In the genomic region with DNA sequence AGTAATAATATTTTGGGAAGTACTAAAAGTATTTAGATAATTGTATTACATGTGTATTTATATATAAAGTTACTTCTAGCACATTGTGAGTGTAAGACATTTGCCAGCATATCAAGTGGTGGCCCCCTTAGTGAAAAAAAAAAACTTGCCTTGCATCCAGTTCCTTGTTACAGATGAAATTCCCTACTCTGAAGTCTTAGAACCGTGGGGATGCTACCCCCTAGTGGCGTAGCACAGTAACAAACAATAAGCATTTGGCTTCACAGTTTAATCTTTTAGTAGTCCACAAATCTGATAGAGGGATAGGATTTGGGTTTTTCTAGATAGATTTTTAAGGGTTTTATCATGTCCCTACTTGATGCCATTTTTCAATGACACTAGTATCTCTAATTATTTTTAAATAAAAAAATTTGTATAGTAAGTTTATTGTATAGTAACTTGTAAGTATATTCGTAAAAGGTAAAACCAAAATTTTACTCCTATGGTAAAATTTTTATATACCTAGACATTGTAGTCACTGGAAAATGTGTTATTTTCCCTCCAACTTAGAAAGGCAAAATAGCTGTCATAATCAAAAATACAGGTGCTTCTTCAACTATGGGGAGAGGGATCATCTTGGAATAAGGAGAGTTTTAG, we compare ENCODE assay signal across 8 cellular contexts. TPM values are rescaled to one million over a fixed set of nuclear protein-coding genes. Genes with fewer than 3 reads are reported as not detected.
DNase-seq lines count a peak whose midpoint lies in the region; TF ChIP-seq lines count a peak whose summit lies in the region.

No MANE protein-coding gene starts in this region.

- POLR2A ChIA-PET in CD8-positive, alpha-beta memory T cell (lab: Charles Lee) = no interaction called here

- TF ChIP-seq POLR2A in esophagus squamous epithelium (IDR thresholded peaks at IDR 0.05) (no peak), suprapubic skin (IDR thresholded peaks at IDR 0.05) (no peak)

- no peak overlapping the region for H3K27ac ChIP-seq in CD8-positive, alpha-beta memory T cell (ENCODE audit: low read depth, low read length)
- H3K27ac ChIP-seq in esophagus squamous epithelium (no peak overlapping the region), suprapubic skin (no peak overlapping the region)

- no peaks in the 10 kb centered on the region for H3K9me3 Mint-ChIP-seq in CD8-positive, alpha-beta memory T cell
- H3K9me3 Mint-ChIP-seq in nephron progenitor cell = no peaks in the 10 kb centered on the region

- no peaks in the 10 kb centered on the region for H3K27me3 ChIP-seq in CD8-positive, alpha-beta memory T cell (ENCODE audit: insufficient read depth, low read length, poor library complexity, severe bottlenecking)
- no peaks in the 10 kb centered on the region for H3K27me3 ChIP-seq in esophagus squamous epithelium
- no peaks in the 10 kb centered on the region for H3K27me3 ChIP-seq in suprapubic skin

- TF ChIP-seq CTCF in GM20000 (IDR thresholded peaks at IDR 0.05; ENCODE audit: extremely low read depth, missing control alignments) (peak; percentile 74), esophagus squamous epithelium (IDR thresholded peaks at IDR 0.05) (peak; percentile 52 to 89 (median 74)), nephron progenitor cell (IDR thresholded peaks at IDR 0.05) (peak; percentile 87), suprapubic skin (IDR thresholded peaks at IDR 0.05) (peak; percentile 72 to 77)

- DNase-seq in CD8-positive, alpha-beta memory T cell = peak; percentile 49 to 76 (median 62)
- DNase-seq in GM20000 (ENCODE audit: low spot score) = peak; percentile 51
- peak; percentile 46 for DNase-seq in KG1 (lab: John Stamatoyannopoulos, UW)
- peak; percentile 28 for DNase-seq in OCI-M2 (lab: John Stamatoyannopoulos, UW; ENCODE audit: unreplicated experiment)
- DNase-seq in activated T-cell treated with anti-CD3 and anti-CD28 coated beads for 4 hours = peak; percentile 57
- no peak for DNase-seq in esophagus squamous epithelium (lab: John Stamatoyannopoulos, UW)
- peak; percentile 73 for DNase-seq in nephron progenitor cell
- no peak for DNase-seq in suprapubic skin (ENCODE audit: low spot score in 2 of 2)

- H3K27ac Mint-ChIP-seq in CD8-positive, alpha-beta memory T cell = no peak overlapping the region
- no peak overlapping the region for H3K27ac Mint-ChIP-seq in nephron progenitor cell

- 36 to 40% methylated on average over 3 of the region's 3 CpGs for WGBS in esophagus squamous epithelium, 2 donors
- WGBS in suprapubic skin = 41% methylated on average over 3 of the region's 3 CpGs

- peaks cover 10 to 47% (median 22%) of the 10 kb centered on the region in 3 donors for H3K4me1 Mint-ChIP-seq in CD8-positive, alpha-beta memory T cell
- H3K4me1 Mint-ChIP-seq in nephron progenitor cell = no peaks in the 10 kb centered on the region

- intact Hi-C loops in esophagus squamous epithelium (cut with DNase I) = no loop called here

- no peak overlapping the region for H3K4me3 ChIP-seq in CD8-positive, alpha-beta memory T cell (ENCODE audit: low read length)
- H3K4me3 ChIP-seq in esophagus squamous epithelium (no peak overlapping the region), suprapubic skin (no peak overlapping the region)

- H3K4me3 Mint-ChIP-seq in CD8-positive, alpha-beta memory T cell = no peak overlapping the region
- no peak overlapping the region for H3K4me3 Mint-ChIP-seq in nephron progenitor cell

- H3K36me3 ChIP-seq in CD8-positive, alpha-beta memory T cell (ENCODE audit: insufficient read depth, low read length) = no peaks in the 10 kb centered on the region
- peaks cover 0 to 88% (median 7%) of the 10 kb centered on the region in 3 donors for H3K36me3 ChIP-seq in esophagus squamous epithelium
- peaks cover 34% of the 10 kb centered on the region for H3K36me3 ChIP-seq in suprapubic skin

- no peaks in the 10 kb centered on the region for H3K9me3 ChIP-seq in CD8-positive, alpha-beta memory T cell (ENCODE audit: low read length)
- no peaks in the 10 kb centered on the region for H3K9me3 ChIP-seq in esophagus squamous epithelium
- no peaks in the 10 kb centered on the region for H3K9me3 ChIP-seq in suprapubic skin

- H3K36me3 Mint-ChIP-seq in CD8-positive, alpha-beta memory T cell = peaks cover 0 to 48% (median 15%) of the 10 kb centered on the region in 3 donors
- H3K36me3 Mint-ChIP-seq in nephron progenitor cell (ENCODE audit: low read depth) = peaks cover 74% of the 10 kb centered on the region

- no peaks in the 10 kb centered on the region for H3K4me1 ChIP-seq in CD8-positive, alpha-beta memory T cell (ENCODE audit: insufficient read depth, low read length)
- no peaks in the 10 kb centered on the region for H3K4me1 ChIP-seq in esophagus squamous epithelium
- H3K4me1 ChIP-seq in suprapubic skin = no peaks in the 10 kb centered on the region

- H3K27me3 Mint-ChIP-seq in CD8-positive, alpha-beta memory T cell = no peaks in the 10 kb centered on the region
- H3K27me3 Mint-ChIP-seq in nephron progenitor cell (ENCODE audit: low read depth, poor library complexity) = no peaks in the 10 kb centered on the region

- CTCF ChIA-PET in CD8-positive, alpha-beta memory T cell (lab: Charles Lee) = interaction anchor here (0.6 to 2.3 kb wide), 15 partner anchors 12 to 528 kb away, joined by 3 to 15 read pairs (median 6); a partner anchor contains a TSS

- no peak for TF ChIP-seq EP300 in suprapubic skin (IDR thresholded peaks at IDR 0.05)

RNA-seq across cellular contexts. Expression of a gene that starts 14.3 kb away (rescaled TPM):
- total RNA-seq in CD8-positive, alpha-beta memory T cell = 100 to 1,000 TPM; 120 to 123 TPM
- polyA plus RNA-seq in CD8-positive, alpha-beta memory T cell = 45.0 TPM
- total RNA-seq in esophagus squamous epithelium (10 to 100 TPM; 50.4 to 94.8 (median 81.6) TPM), suprapubic skin (10 to 100 TPM; 26.7 to 97.3 (median 28.1) TPM)

RNA-seq across cellular contexts. Expression of a gene that starts 14.7 kb away (rescaled TPM):
- total RNA-seq in CD8-positive, alpha-beta memory T cell = 10 to 100 TPM in 1 of 2 experiments, 1 to 10 TPM in 1; 9.4 to 12.9 TPM
- 3.0 TPM for polyA plus RNA-seq in CD8-positive, alpha-beta memory T cell
- total RNA-seq in esophagus squamous epithelium (10 to 100 TPM; 10.8 to 20.4 (median 14.9) TPM), suprapubic skin (10 to 100 TPM in 3 of 4 donors, 1 to 10 TPM in 1; 9.1 to 21.3 (median 17.2) TPM)

RNA-seq across cellular contexts. Expression of a gene that starts 35.9 kb away (rescaled TPM):
- 10 to 100 TPM; 30.7 to 31.4 TPM for total RNA-seq in CD8-positive, alpha-beta memory T cell
- polyA plus RNA-seq in CD8-positive, alpha-beta memory T cell = 25.1 TPM
- 10 to 100 TPM in 1 of 4 donors, 1 to 10 TPM in 3; 4.9 to 14.7 (median 8.9) TPM for total RNA-seq in esophagus squamous epithelium
- 10 to 100 TPM in 1 of 4 donors, 1 to 10 TPM in 3; 4.3 to 11.1 (median 6.7) TPM for total RNA-seq in suprapubic skin

Comparison
In these comparisons a context has a peak if more than half of its experiments do, and no peak if none do; other contexts are left out.
1. DNase-seq: peak in CD8-positive, alpha-beta memory T cell (5 of 5), GM20000 (single experiment), KG1 (single experiment), OCI-M2 (single experiment), activated T-cell treated with anti-CD3 and anti-CD28 coated beads for 4 hours (single experiment) and nephron progenitor cell (single experiment); none in esophagus squamous epithelium (single experiment) and suprapubic skin (0 of 2).
2. Peak in every context shown above with its lines, with median percentiles within 50 percentile points of each other: CTCF ChIP-seq.